In the genomic region with DNA sequence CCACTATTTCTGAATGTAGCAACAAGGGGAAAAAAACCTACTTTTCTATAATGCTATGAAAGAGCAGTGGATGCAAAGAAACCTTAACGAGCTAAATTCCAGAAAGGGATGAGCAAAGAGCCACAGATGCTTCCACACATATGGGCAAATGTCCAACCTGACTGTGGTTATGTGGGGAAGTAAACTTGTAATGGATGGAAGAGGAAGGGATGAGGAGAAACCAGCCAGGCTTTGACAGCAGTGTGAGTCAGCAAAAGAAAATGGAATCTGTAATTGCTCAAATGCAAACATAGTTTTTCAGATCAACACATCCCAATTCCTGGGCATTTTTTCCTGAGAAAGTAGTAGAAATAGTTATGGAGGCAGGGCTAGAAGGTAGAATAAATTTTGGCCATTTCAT, we compare ENCODE assay signal across 22 cellular contexts.
A peak's percentile ranks its signal among the peaks of the same experiment; 100 is the strongest.
DNase-seq lines count a peak whose midpoint lies in the region; ATAC-seq and TF ChIP-seq lines count a peak whose summit lies in the region.
"Had no signal": no experiment of that assay in that cellular context is flagged by ENCODE, and none has a peak within 500 bp of the region (broad histone marks: within the 10 kb centered on the region; RNA-seq: fewer than 3 reads in every experiment).

No MANE protein-coding gene starts in this region.

- H3K36me3 ChIP-seq in RWPE2 (ENCODE audit: low read depth) = no peaks in the 10 kb centered on the region
- H3K36me3 ChIP-seq in psoas muscle (ENCODE audit: insufficient read depth in 1 of 2, low read depth in 1 of 2) = no peaks in the 10 kb centered on the region
- H3K36me3 ChIP-seq: brain microvascular endothelial cell, left ventricle myocardium inferior had no signal

- TF ChIP-seq CTCF in RWPE2 (IDR thresholded peaks at IDR 0.05; ENCODE audit: poor library complexity, severe bottlenecking) (no peak), psoas muscle (IDR thresholded peaks at IDR 0.05) (no peak)

- no peaks in the 10 kb centered on the region for H3K27me3 ChIP-seq in RWPE2 (ENCODE audit: insufficient read depth, poor library complexity, severe bottlenecking)
- H3K27me3 ChIP-seq in psoas muscle (ENCODE audit: insufficient read depth in 3 of 3, low read length in 2 of 3) = no peaks in the 10 kb centered on the region
- H3K27me3 ChIP-seq: brain microvascular endothelial cell had no signal

- H3K27ac ChIP-seq in RWPE2 (ENCODE audit: poor library complexity, severe bottlenecking) (peak overlapping the region; percentile 63), psoas muscle (no peak overlapping the region)
- H3K27ac ChIP-seq: brain microvascular endothelial cell, left ventricle myocardium inferior had no signal

- 44 to 55% (median 50%) methylated on average over 1 of the region's 1 CpG for WGBS in psoas muscle, 3 donors

- peaks cover 15% of the 10 kb centered on the region for H3K4me1 ChIP-seq in RWPE2 (ENCODE audit: insufficient read depth, poor library complexity, severe bottlenecking)
- H3K4me1 ChIP-seq in psoas muscle = no peaks in the 10 kb centered on the region
- H3K4me1 ChIP-seq: left ventricle myocardium inferior had no signal

- H3K9me3 ChIP-seq in RWPE2 (ENCODE audit: severe bottlenecking) = no peaks in the 10 kb centered on the region
- peaks cover 3% of the 10 kb centered on the region for H3K9me3 ChIP-seq in psoas muscle

- no peak overlapping the region for H3K4me3 ChIP-seq in RWPE2 (ENCODE audit: severe bottlenecking)
- no peak overlapping the region for H3K4me3 ChIP-seq in psoas muscle
- H3K4me3 ChIP-seq: left ventricle myocardium inferior had no signal

- DNase-seq in HCEC 1CT (peak; percentile 3), RWPE2 (ENCODE audit: low spot score) (no peak), fibroblast of gingiva (ENCODE audit: low read depth) (peak; percentile 6), non-pigmented ciliary epithelial cell (ENCODE audit: low read depth) (peak; percentile 89), D341Med (ENCODE audit: low spot score) (no peak), psoas muscle (no peak)
- DNase-seq in activated CD8-positive, alpha-beta memory T cell treated with anti-CD3 and anti-CD28 coated beads, Interleukin-2, amount 50 U/mL, for 4 hours = no peak
- DNase-seq: activated CD4-positive, CD25-positive, alpha-beta regulatory T cell; activated CD8-positive, alpha-beta T cell treated with anti-CD3 and anti-CD28 coated beads, Interleukin-2, amount 10 ng/mL, durations not matched to agents 7 days and 5 days; activated naive CD4-positive, alpha-beta T cell treated with anti-CD3 and anti-CD28 coated beads, Interleukin-2, amount 10 ng/mL, durations not matched to agents 7 days and 5 days; activated T-cell treated with anti-CD3 and anti-CD28 coated beads, Interleukin-2, amount 50 U/mL, for 4 hours; brain microvascular endothelial cell; CD8-positive, alpha-beta T cell; cortex of kidney; Kasumi-1; left ventricle myocardium inferior; NCI-H1417 treated with DMSO at 0.1 percent for 48 hours; NCI-H2171; NCI-H69; retina; SIG-M5; T-helper 2 cell had no signal

- ATAC-seq in RWPE2 (ENCODE audit: low read depth) (peak; percentile 87), psoas muscle (no peak)
- ATAC-seq: activated CD8-positive, alpha-beta T cell treated with anti-CD3 and anti-CD28 coated beads, Interleukin-2, amount 10 ng/mL, durations not matched to agents 7 days and 5 days; activated T-cell treated with anti-CD3 and anti-CD28 coated beads, Interleukin-2, amount 50 U/mL, for 4 hours; CD8-positive, alpha-beta T cell had no signal

- intact Hi-C loops in psoas muscle (cut with DNase I) = no loop called here

Comparison
In these comparisons a context has a peak if more than half of its experiments do, and no peak if none do; other contexts are left out.
1. DNase-seq: peak in HCEC 1CT (single experiment), fibroblast of gingiva (single experiment) and non-pigmented ciliary epithelial cell (single experiment); none in RWPE2 (single experiment), D341Med (single experiment), psoas muscle (0 of 2) and activated CD8-positive, alpha-beta memory T cell treated with anti-CD3 and anti-CD28 coated beads, Interleukin-2, amount 50 U/mL, for 4 hours (single experiment).